Comparison of ENCODE assay signal across 1 cellular context in genomic region chr6:149471801-149472200, GRCh38.
TF ChIP-seq lines count a peak whose summit lies in the region.

No MANE protein-coding gene starts in this region.

TF ChIP-seq in GM23338, 12 proteins besides CTCF, POLR2A, EP300 and RAD21 (continued from another document):
- TF ChIP-seq ZNF462 (CRISPR knock-in tag; IDR thresholded peaks at IDR 0.05) (no peak), EZH2phosphoT487 (IDR thresholded peaks at IDR 0.05; ENCODE audit: unreplicated experiment) (no peak), ETS1 (IDR thresholded peaks at IDR 0.05) (no peak), POLR2AphosphoS5 (IDR thresholded peaks at IDR 0.05; ENCODE audit: low read depth) (no peak)
